ENCODE assay signal across 8 cellular contexts in genomic region chr12:6873094-6874006, GRCh38. TPM values are rescaled to one million over a fixed set of nuclear protein-coding genes. Genes with fewer than 3 reads are reported as not detected.
A peak's percentile ranks its signal among the peaks of the same experiment; 100 is the strongest.
DNase-seq lines count a peak whose midpoint lies in the region; ATAC-seq and TF ChIP-seq lines count a peak whose summit lies in the region.

TSS of gene SPSB2 (minus strand) at chr12:6873303. CDS start at chr12:6872901, 402 bp downstream.

- H3K4me3 ChIP-seq in osteoblast (ENCODE audit: insufficient read depth, low read length), result peak within 1 kb of the TSS; percentile 90
- peak within 1 kb of the TSS; percentile 77 to 86 for H3K4me3 ChIP-seq in testis

- peaks cover 47% of the 10 kb centered on the region for H3K79me2 ChIP-seq in osteoblast (ENCODE audit: insufficient read depth, low read length)

- POLR2A ChIA-PET in GM10248 (lab: Yijun Ruan, JAX), result interaction anchor here (0.5 to 4.8 kb wide), 17 partner anchors 8 to 337 kb away, joined by 3 to 46 read pairs (median 3); partner anchors contain the start of genes C12orf57, CDCA3, RNU7-1 and USP5

- peaks cover 37% of the 10 kb centered on the region for H4K20me1 ChIP-seq in osteoblast (ENCODE audit: insufficient read depth, low read length)

- CTCF ChIA-PET in GM10248 (lab: Yijun Ruan, JAX), result interaction anchor here (0.7 to 11.3 kb wide), 55 partner anchors 9 to 324 kb away, joined by 3 to 130 read pairs (median 5); partner anchors contain the start of genes C1RL, CDCA3, LRRC23 and MLF2

- peak within 1 kb of the TSS; percentile 89 for H3K4me3 Mint-ChIP-seq in glutamatergic neuron (ENCODE audit: unreplicated experiment)

- H3K27me3 Mint-ChIP-seq in glutamatergic neuron (ENCODE audit: unreplicated experiment), result peaks cover 16% of the 10 kb centered on the region

- no peak for TF ChIP-seq POLR2A in testis (IDR thresholded peaks at IDR 0.05)

- peaks cover 38% of the 10 kb centered on the region for H3K4me1 ChIP-seq in osteoblast (ENCODE audit: insufficient read depth, low read length)
- peaks cover 34% of the 10 kb centered on the region for H3K4me1 ChIP-seq in testis

- H3K27ac Mint-ChIP-seq in activated naive CD4-positive, alpha-beta T cell treated with anti-CD3 and anti-CD28 coated beads, Interleukin-2, amount 50 U/mL, for 72 hours, result peak within 1 kb of the TSS; percentile 91 to 95
- peak within 1 kb of the TSS; percentile 84 for H3K27ac Mint-ChIP-seq in glutamatergic neuron (ENCODE audit: unreplicated experiment)

- ATAC-seq in HG02642 (IDR thresholded peaks at IDR 0.05; ENCODE audit: poor library complexity, unreplicated experiment), result peak; percentile 79
- ATAC-seq in activated naive CD4-positive, alpha-beta T cell treated with anti-CD3 and anti-CD28 coated beads, Interleukin-2, amount 50 U/mL, for 72 hours, result peak; percentile 76 to 84

- H3K9me3 Mint-ChIP-seq in activated naive CD4-positive, alpha-beta T cell treated with anti-CD3 and anti-CD28 coated beads, Interleukin-2, amount 50 U/mL, for 72 hours, result no peaks in the 10 kb centered on the region
- H3K9me3 Mint-ChIP-seq in glutamatergic neuron (ENCODE audit: unreplicated experiment), result peaks cover 23% of the 10 kb centered on the region

- 3 to 5% methylated on average over 4 to 59 of the region's 65 CpGs for WGBS in testis, 2 donors

- H3K4me2 ChIP-seq in osteoblast (ENCODE audit: insufficient read depth, low read length), result peak within 1 kb of the TSS; percentile 78

- peak; percentile 98 for DNase-seq in GM10248 (ENCODE audit: extremely low spot score)
- DNase-seq in NCI-H1105 treated with DMSO at 0.1 percent for 48 hours (lab: John Stamatoyannopoulos, UW), result peak; percentile 94
- peak; percentile 80 for DNase-seq in SKM-1 (lab: John Stamatoyannopoulos, UW; ENCODE audit: unreplicated experiment)
- DNase-seq in activated naive CD4-positive, alpha-beta T cell treated with anti-CD3 and anti-CD28 coated beads, Interleukin-2, amount 50 U/mL, for 72 hours (ENCODE audit: low spot score in 2 of 2), result peak; percentile 98 to 100
- DNase-seq in glutamatergic neuron, result peak; percentile 100
- peak; percentile 99 for DNase-seq in osteoblast (ENCODE audit: insufficient read length, low spot score, missing footprints)
- peak; percentile 97 for DNase-seq in testis

- TF ChIP-seq CTCF in GM10248 (IDR thresholded peaks at IDR 0.05; ENCODE audit: control extremely low read depth, extremely low read depth, low read depth, missing control alignments) (no peak), glutamatergic neuron (IDR thresholded peaks at IDR 0.05; ENCODE audit: partially characterized antibody, unreplicated experiment) (no peak), osteoblast (IDR thresholded peaks at IDR 0.05; ENCODE audit: extremely low read depth, low read depth, low read length) (no peak), testis (IDR thresholded peaks at IDR 0.05) (no peak)

- peaks cover 42 to 59% of the 10 kb centered on the region in 2 donors for H3K36me3 Mint-ChIP-seq in activated naive CD4-positive, alpha-beta T cell treated with anti-CD3 and anti-CD28 coated beads, Interleukin-2, amount 50 U/mL, for 72 hours
- H3K36me3 Mint-ChIP-seq in glutamatergic neuron (ENCODE audit: unreplicated experiment), result no peaks in the 10 kb centered on the region

- H3K9me3 ChIP-seq in osteoblast (ENCODE audit: low read depth, low read length), result no peaks in the 10 kb centered on the region
- no peaks in the 10 kb centered on the region for H3K9me3 ChIP-seq in testis

- H3K27me3 ChIP-seq in osteoblast (ENCODE audit: insufficient read depth, low read length) (no peaks in the 10 kb centered on the region), testis (no peaks in the 10 kb centered on the region)

- H2AFZ ChIP-seq in osteoblast (ENCODE audit: low read length), result peak within 1 kb of the TSS; percentile 84

- peaks cover 27% of the 10 kb centered on the region for H3K36me3 ChIP-seq in osteoblast (ENCODE audit: insufficient read depth, low read length)
- no peaks in the 10 kb centered on the region for H3K36me3 ChIP-seq in testis (ENCODE audit: low read depth, missing control alignments)

- intact Hi-C loops in testis (cut with DNase I; ENCODE audit: low total_unique reads), result no loop called here

- H3K27ac ChIP-seq in osteoblast (ENCODE audit: low read depth, low read length) (peak within 1 kb of the TSS; percentile 62), testis (peak within 1 kb of the TSS; percentile 42 to 81)

- H3K4me1 Mint-ChIP-seq in glutamatergic neuron (ENCODE audit: low read depth, unreplicated experiment), result peaks cover 20% of the 10 kb centered on the region

RNA-seq across cellular contexts. Expression of gene SPSB2, which starts in this region (rescaled TPM):
- 10 to 100 TPM in 1 of 2 donors, 1 to 10 TPM in 1; 1.4 to 11.7 TPM for total RNA-seq in activated naive CD4-positive, alpha-beta T cell treated with anti-CD3 and anti-CD28 coated beads, Interleukin-2, amount 50 U/mL, for 72 hours
- 4.3 TPM for total RNA-seq in glutamatergic neuron (ENCODE audit: unreplicated experiment)
- 11.5 and 11.9 TPM in 2 replicates for total RNA-seq in osteoblast
- 10 to 100 TPM; 11.6 to 22.0 TPM for total RNA-seq in testis
- 21.3 TPM for polyA plus RNA-seq in testis (ENCODE audit: insufficient read depth, low read depth, low replicate concordance)

Comparison
In these comparisons a context has a peak if more than half of its experiments do, and no peak if none do; other contexts are left out.
1. Peak in every context shown above with its lines: DNase-seq, ATAC-seq, H3K4me3 ChIP-seq and H3K27ac ChIP-seq.